In the genomic region with DNA sequence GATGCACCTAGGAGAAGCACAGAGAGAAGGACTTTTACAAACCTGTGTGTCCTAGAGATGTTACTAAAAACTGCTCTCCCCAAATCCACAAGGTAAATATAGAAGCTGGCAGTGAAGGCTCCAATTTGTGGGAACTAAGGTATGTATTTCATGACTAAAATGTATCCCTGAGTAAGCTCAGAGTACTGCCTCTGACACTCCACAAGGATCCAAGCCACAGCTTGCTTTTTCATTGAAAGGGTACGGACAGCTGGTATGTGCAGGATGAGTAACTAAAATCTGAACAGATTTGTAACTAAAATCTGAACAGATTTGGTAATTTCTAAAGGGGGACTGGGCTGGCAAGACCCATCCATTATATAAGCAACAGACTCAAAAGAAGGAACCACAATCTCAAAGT, we compare ENCODE assay signal across 32 cellular contexts.
"Had no signal": no experiment of that assay in that cellular context is flagged by ENCODE, and none has a peak within 500 bp of the region (broad histone marks: within the 10 kb centered on the region; RNA-seq: fewer than 3 reads in every experiment).

No MANE protein-coding gene starts in this region.

- H3K4me3 Mint-ChIP-seq: activated B cell treated with CpG ODN at 0.5 μM for 24 hours; activated CD4-positive, alpha-beta memory T cell treated with anti-CD3 and anti-CD28 coated beads, Interleukin-2, amount 10 ng/mL, durations not matched to agents 7 days and 5 days; activated CD4-positive, alpha-beta T cell treated with anti-CD3 and anti-CD28 coated beads for 36 hours; activated CD4-positive, alpha-beta T cell treated with anti-CD3 and anti-CD28 coated beads, Interleukin-2, amount 10 ng/mL, durations not matched to agents 7 days and 5 days; activated naive CD4-positive, alpha-beta T cell treated with anti-CD3 and anti-CD28 coated beads, Interleukin-2, amount 10 ng/mL, durations not matched to agents 7 days and 5 days; activated naive CD8-positive, alpha-beta T cell treated with anti-CD3 and anti-CD28 coated beads, Interleukin-2, amount 10 ng/mL, durations not matched to agents 7 days and 5 days; activated T-cell treated with anti-CD3 and anti-CD28 coated beads, Interleukin-2, amount 50 U/mL, for 24 hours; activated T-cell treated with anti-CD3 and anti-CD28 coated beads, Interleukin-2, amount 50 U/mL, for 72 hours; effector memory CD8-positive, alpha-beta T cell; T-helper 17 cell; T-helper 2 cell treated with Interferon-gamma antibody and Interleukin-4, amounts not matched to agents 5 μg/mL and 100 μg/mL, for 36 hours had no signal

- H3K4me1 Mint-ChIP-seq: activated B cell treated with CpG ODN at 0.5 μM for 24 hours; activated CD4-positive, alpha-beta memory T cell treated with anti-CD3 and anti-CD28 coated beads, Interleukin-2, amount 10 ng/mL, durations not matched to agents 7 days and 5 days; activated CD4-positive, alpha-beta T cell treated with anti-CD3 and anti-CD28 coated beads for 36 hours; activated CD4-positive, alpha-beta T cell treated with anti-CD3 and anti-CD28 coated beads, Interleukin-2, amount 10 ng/mL, durations not matched to agents 7 days and 5 days; activated naive CD4-positive, alpha-beta T cell treated with anti-CD3 and anti-CD28 coated beads, Interleukin-2, amount 10 ng/mL, durations not matched to agents 7 days and 5 days; activated naive CD8-positive, alpha-beta T cell treated with anti-CD3 and anti-CD28 coated beads, Interleukin-2, amount 10 ng/mL, durations not matched to agents 7 days and 5 days had no signal

- H3K27ac ChIP-seq: ascending aorta, body of pancreas, gastroesophageal sphincter, heart right ventricle, WERI-Rb-1 had no signal

- DNase-seq: activated B cell treated with CpG ODN at 0.5 μM for 24 hours; activated CD4-positive, alpha-beta memory T cell treated with anti-CD3 and anti-CD28 coated beads, Interleukin-2, amount 10 ng/mL, durations not matched to agents 7 days and 5 days; activated CD4-positive, alpha-beta T cell treated with anti-CD3 and anti-CD28 coated beads for 36 hours; activated CD4-positive, alpha-beta T cell treated with anti-CD3 and anti-CD28 coated beads, Interleukin-2, amount 10 ng/mL, durations not matched to agents 7 days and 5 days; activated CD4-positive, alpha-beta T cell treated with anti-CD3 and anti-CD28 coated beads, Interleukin-2, amount 50 U/mL, for 4 hours; activated CD4-positive, CD25-positive, alpha-beta regulatory T cell treated with anti-CD3 and anti-CD28 coated beads, Interleukin-2, amount 50 U/mL, for 72 hours; activated CD8-positive, alpha-beta memory T cell treated with anti-CD3 and anti-CD28 coated beads, Interleukin-2, amount 50 U/mL, for 48 hours; activated gamma-delta T cell; activated naive CD4-positive, alpha-beta T cell; activated naive CD4-positive, alpha-beta T cell treated with anti-CD3 and anti-CD28 coated beads, Interleukin-2, amount 10 ng/mL, durations not matched to agents 7 days and 5 days; activated naive CD8-positive, alpha-beta T cell treated with anti-CD3 and anti-CD28 coated beads, Interleukin-2, amount 10 ng/mL, durations not matched to agents 7 days and 5 days; activated T-cell treated with anti-CD3 and anti-CD28 coated beads for 4 hours; activated T-cell treated with anti-CD3 and anti-CD28 coated beads, Interleukin-2, amount 50 U/mL, for 24 hours; activated T-cell treated with anti-CD3 and anti-CD28 coated beads, Interleukin-2, amount 50 U/mL, for 72 hours; body of pancreas; caudate nucleus; cortex of kidney; dermis blood vessel endothelial cell; effector CD4-positive, alpha-beta T cell; effector memory CD8-positive, alpha-beta T cell; foreskin melanocyte; heart right ventricle; T-helper 1 cell; T-helper 17 cell; T1000; WERI-Rb-1 had no signal

- H3K4me3 ChIP-seq: ascending aorta, body of pancreas, gastroesophageal sphincter, heart right ventricle had no signal

- H3K27me3 Mint-ChIP-seq: activated B cell treated with CpG ODN at 0.5 μM for 24 hours; activated CD4-positive, alpha-beta memory T cell treated with anti-CD3 and anti-CD28 coated beads, Interleukin-2, amount 10 ng/mL, durations not matched to agents 7 days and 5 days; activated CD4-positive, alpha-beta T cell treated with anti-CD3 and anti-CD28 coated beads for 36 hours; activated CD4-positive, alpha-beta T cell treated with anti-CD3 and anti-CD28 coated beads, Interleukin-2, amount 10 ng/mL, durations not matched to agents 7 days and 5 days; activated naive CD4-positive, alpha-beta T cell treated with anti-CD3 and anti-CD28 coated beads, Interleukin-2, amount 10 ng/mL, durations not matched to agents 7 days and 5 days; activated naive CD8-positive, alpha-beta T cell treated with anti-CD3 and anti-CD28 coated beads, Interleukin-2, amount 10 ng/mL, durations not matched to agents 7 days and 5 days; activated T-cell treated with anti-CD3 and anti-CD28 coated beads, Interleukin-2, amount 50 U/mL, for 24 hours; effector memory CD8-positive, alpha-beta T cell; T-helper 17 cell had no signal

- H3K27ac Mint-ChIP-seq: activated B cell treated with CpG ODN at 0.5 μM for 24 hours; activated CD4-positive, alpha-beta memory T cell treated with anti-CD3 and anti-CD28 coated beads, Interleukin-2, amount 10 ng/mL, durations not matched to agents 7 days and 5 days; activated CD4-positive, alpha-beta T cell treated with anti-CD3 and anti-CD28 coated beads for 36 hours; activated CD4-positive, alpha-beta T cell treated with anti-CD3 and anti-CD28 coated beads, Interleukin-2, amount 10 ng/mL, durations not matched to agents 7 days and 5 days; activated naive CD4-positive, alpha-beta T cell treated with anti-CD3 and anti-CD28 coated beads, Interleukin-2, amount 10 ng/mL, durations not matched to agents 7 days and 5 days; activated naive CD4-positive, alpha-beta T cell treated with anti-CD3 and anti-CD28 coated beads, Interleukin-2, amount 50 U/mL, for 72 hours; activated naive CD8-positive, alpha-beta T cell treated with anti-CD3 and anti-CD28 coated beads, Interleukin-2, amount 10 ng/mL, durations not matched to agents 7 days and 5 days; activated T-cell treated with anti-CD3 and anti-CD28 coated beads, Interleukin-2, amount 50 U/mL, for 24 hours; T-helper 17 cell; T-helper 2 cell treated with Interferon-gamma antibody and Interleukin-4, amounts not matched to agents 5 μg/mL and 100 μg/mL, for 36 hours had no signal

- H3K27me3 ChIP-seq: ascending aorta, body of pancreas, gastroesophageal sphincter, heart right ventricle had no signal

- H3K9me3 ChIP-seq: body of pancreas, gastroesophageal sphincter had no signal

- H3K4me1 ChIP-seq: ascending aorta, body of pancreas, gastroesophageal sphincter, heart right ventricle had no signal

- H3K9me3 Mint-ChIP-seq: activated B cell treated with CpG ODN at 0.5 μM for 24 hours; activated CD4-positive, alpha-beta memory T cell treated with anti-CD3 and anti-CD28 coated beads, Interleukin-2, amount 10 ng/mL, durations not matched to agents 7 days and 5 days; activated CD4-positive, alpha-beta T cell treated with anti-CD3 and anti-CD28 coated beads, Interleukin-2, amount 10 ng/mL, durations not matched to agents 7 days and 5 days; activated naive CD8-positive, alpha-beta T cell treated with anti-CD3 and anti-CD28 coated beads, Interleukin-2, amount 10 ng/mL, durations not matched to agents 7 days and 5 days; activated T-cell treated with anti-CD3 and anti-CD28 coated beads, Interleukin-2, amount 50 U/mL, for 24 hours; activated T-cell treated with anti-CD3 and anti-CD28 coated beads, Interleukin-2, amount 50 U/mL, for 72 hours; effector memory CD8-positive, alpha-beta T cell; T-helper 2 cell treated with Interferon-gamma antibody and Interleukin-4, amounts not matched to agents 5 μg/mL and 100 μg/mL, for 36 hours had no signal

- FAIRE-seq: colon had no signal

- ATAC-seq: activated CD4-positive, alpha-beta T cell treated with anti-CD3 and anti-CD28 coated beads for 36 hours; activated naive CD4-positive, alpha-beta T cell treated with anti-CD3 and anti-CD28 coated beads, Interleukin-2, amount 50 U/mL, for 72 hours; activated T-cell treated with anti-CD3 and anti-CD28 coated beads, Interleukin-2, amount 50 U/mL, for 72 hours; body of pancreas; effector memory CD8-positive, alpha-beta T cell; esophagus mucosa; gastroesophageal sphincter; heart right ventricle; T-helper 17 cell had no signal
